9 cellular contexts compared by ENCODE assay signal in the genomic region with DNA sequence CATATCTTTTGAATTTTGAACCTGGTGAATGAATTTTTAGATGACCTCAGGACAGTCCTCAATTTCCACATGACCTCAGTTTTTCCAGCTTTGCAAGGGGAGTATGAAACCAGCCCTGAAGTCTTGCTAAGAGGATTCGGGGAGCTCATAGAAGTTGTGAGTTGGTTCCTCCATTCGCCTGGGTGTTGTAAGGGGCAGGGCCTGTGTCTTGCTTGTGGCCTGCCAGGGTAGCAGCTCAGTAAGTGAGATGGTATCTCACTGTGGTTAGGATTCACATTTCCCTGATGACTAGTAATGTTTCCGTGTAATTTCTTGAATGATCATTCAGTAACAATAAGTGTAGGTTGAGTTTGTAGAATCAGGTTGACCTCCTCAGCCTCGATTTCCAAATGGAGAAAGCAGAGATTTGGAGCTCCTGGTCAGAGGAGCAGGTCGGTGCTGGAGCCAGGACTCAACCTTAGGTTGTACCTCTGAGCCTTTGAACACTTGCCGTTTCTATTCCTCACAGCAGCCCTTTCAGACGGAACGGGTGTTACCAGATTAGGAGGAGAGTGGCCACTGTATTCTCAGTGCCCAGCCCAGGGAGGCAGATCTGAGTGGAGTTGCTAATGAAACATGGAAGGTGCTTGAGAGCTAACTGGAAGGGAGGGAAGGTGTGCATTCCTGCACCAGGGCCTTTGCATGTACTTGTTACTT. TPM values are rescaled to one million over a fixed set of nuclear protein-coding genes. Genes with fewer than 3 reads are reported as not detected.
A peak's percentile ranks its signal among the peaks of the same experiment; 100 is the strongest.
DNase-seq lines count a peak whose midpoint lies in the region; TF ChIP-seq lines count a peak whose summit lies in the region.
"Had no signal": no experiment of that assay in that cellular context is flagged by ENCODE, and none has a peak within 500 bp of the region (broad histone marks: within the 10 kb centered on the region; RNA-seq: fewer than 3 reads in every experiment).

No MANE protein-coding gene starts in this region.

- peaks cover 45% of the 10 kb centered on the region for H3K4me1 Mint-ChIP-seq in activated CD4-positive, alpha-beta memory T cell treated with anti-CD3 and anti-CD28 coated beads, Interleukin-2, amount 10 ng/mL, durations not matched to agents 7 days and 5 days
- H3K4me1 Mint-ChIP-seq: endodermal cell had no signal

- DNase-seq in KG1 (lab: John Stamatoyannopoulos, UW) (peak; percentile 14), erythroblast (lab: John Stamatoyannopoulos, UW) (peak; percentile 46 to 49), NCI-H2227 treated with DMSO at 0.1 percent for 48 hours (lab: John Stamatoyannopoulos, UW) (no peak), medulla oblongata (ENCODE audit: extremely low spot score) (no peak), retina (no peak), NCI-H345 (lab: John Stamatoyannopoulos, UW) (no peak)
- peak; percentile 78 for DNase-seq in activated CD4-positive, alpha-beta memory T cell treated with anti-CD3 and anti-CD28 coated beads, Interleukin-2, amount 10 ng/mL, durations not matched to agents 7 days and 5 days
- DNase-seq in stimulated activated CD4-positive, alpha-beta T cell treated with anti-CD3 and anti-CD28 coated beads, Interleukin-4, amount 100 ng/mL, for 4 hours, result peak; percentile 24 to 67
- DNase-seq: endodermal cell had no signal

- H3K27me3 Mint-ChIP-seq in activated CD4-positive, alpha-beta memory T cell treated with anti-CD3 and anti-CD28 coated beads, Interleukin-2, amount 10 ng/mL, durations not matched to agents 7 days and 5 days, result no peaks in the 10 kb centered on the region

- peaks cover 34% of the 10 kb centered on the region for H3K36me3 Mint-ChIP-seq in activated CD4-positive, alpha-beta memory T cell treated with anti-CD3 and anti-CD28 coated beads, Interleukin-2, amount 10 ng/mL, durations not matched to agents 7 days and 5 days (ENCODE audit: low read depth)

- POLR2A ChIA-PET in activated CD4-positive, alpha-beta memory T cell treated with anti-CD3 and anti-CD28 coated beads, Interleukin-2, amount 10 ng/mL, durations not matched to agents 7 days and 5 days (lab: Charles Lee), result interaction anchor here (0.7 to 5.1 kb wide), 14 partner anchors 9 to 128 kb away, joined by 3 to 65 read pairs (median 9); a partner anchor contains a TSS

- H3K9me3 Mint-ChIP-seq in activated CD4-positive, alpha-beta memory T cell treated with anti-CD3 and anti-CD28 coated beads, Interleukin-2, amount 10 ng/mL, durations not matched to agents 7 days and 5 days, result no peaks in the 10 kb centered on the region
- H3K9me3 Mint-ChIP-seq: endodermal cell had no signal

- CTCF ChIA-PET in activated CD4-positive, alpha-beta memory T cell treated with anti-CD3 and anti-CD28 coated beads, Interleukin-2, amount 10 ng/mL, durations not matched to agents 7 days and 5 days (lab: Charles Lee), result interaction anchor here (0.6 to 2.2 kb wide), 9 partner anchors 13 to 167 kb away, joined by 3 to 13 read pairs (median 4); a partner anchor contains a TSS

- TF ChIP-seq POLR2A in erythroblast (IDR thresholded peaks at IDR 0.05; ENCODE audit: low read length), result no peak

- H3K27ac Mint-ChIP-seq in activated CD4-positive, alpha-beta memory T cell treated with anti-CD3 and anti-CD28 coated beads, Interleukin-2, amount 10 ng/mL, durations not matched to agents 7 days and 5 days, result peak overlapping the region; percentile 91
- H3K27ac Mint-ChIP-seq: endodermal cell had no signal

- peak overlapping the region; percentile 61 for H3K4me3 Mint-ChIP-seq in activated CD4-positive, alpha-beta memory T cell treated with anti-CD3 and anti-CD28 coated beads, Interleukin-2, amount 10 ng/mL, durations not matched to agents 7 days and 5 days
- H3K4me3 Mint-ChIP-seq: endodermal cell had no signal

RNA-seq across cellular contexts. Expression of a gene that starts 14.6 kb away (rescaled TPM):
- 10 to 100 TPM; 74.5 to 82.2 TPM for total RNA-seq in activated CD4-positive, alpha-beta memory T cell treated with anti-CD3 and anti-CD28 coated beads, Interleukin-2, amount 10 ng/mL, durations not matched to agents 7 days and 5 days

RNA-seq across cellular contexts. Expression of a gene that starts 16.1 kb away (rescaled TPM):
- 10 to 100 TPM; 29.4 to 29.7 TPM for total RNA-seq in activated CD4-positive, alpha-beta memory T cell treated with anti-CD3 and anti-CD28 coated beads, Interleukin-2, amount 10 ng/mL, durations not matched to agents 7 days and 5 days

RNA-seq across cellular contexts. Expression of a gene that starts 17.6 kb away (rescaled TPM):
- total RNA-seq in activated CD4-positive, alpha-beta memory T cell treated with anti-CD3 and anti-CD28 coated beads, Interleukin-2, amount 10 ng/mL, durations not matched to agents 7 days and 5 days, result 10 to 100 TPM; 69.0 to 72.2 TPM

RNA-seq across cellular contexts. Expression of a gene that starts 17.6 kb away (rescaled TPM):
- 100 to 1,000 TPM; 231 to 234 TPM for total RNA-seq in activated CD4-positive, alpha-beta memory T cell treated with anti-CD3 and anti-CD28 coated beads, Interleukin-2, amount 10 ng/mL, durations not matched to agents 7 days and 5 days

RNA-seq across cellular contexts. Expression of a gene that starts 30.0 kb away (rescaled TPM):
- total RNA-seq in activated CD4-positive, alpha-beta memory T cell treated with anti-CD3 and anti-CD28 coated beads, Interleukin-2, amount 10 ng/mL, durations not matched to agents 7 days and 5 days, result 1 to 10 TPM; 5.7 to 6.2 TPM

Comparison
In these comparisons a context has a peak if more than half of its experiments do, and no peak if none do; other contexts are left out.
1. DNase-seq: peak in KG1 (single experiment), activated CD4-positive, alpha-beta memory T cell treated with anti-CD3 and anti-CD28 coated beads, Interleukin-2, amount 10 ng/mL, durations not matched to agents 7 days and 5 days (single experiment), erythroblast (2 of 2) and stimulated activated CD4-positive, alpha-beta T cell treated with anti-CD3 and anti-CD28 coated beads, Interleukin-4, amount 100 ng/mL, for 4 hours (2 of 2); none in NCI-H2227 treated with DMSO at 0.1 percent for 48 hours (single experiment), medulla oblongata (single experiment), retina (single experiment) and NCI-H345 (single experiment).